ENCODE assay signal across 21 cellular contexts in genomic region chr4:121100093-121100775, GRCh38. TPM values are rescaled to one million over a fixed set of nuclear protein-coding genes. Genes with fewer than 3 reads are reported as not detected.
DNase-seq lines count a peak whose midpoint lies in the region; ATAC-seq and TF ChIP-seq lines count a peak whose summit lies in the region.
"Had no signal": no experiment of that assay in that cellular context is flagged by ENCODE, and none has a peak within 500 bp of the region (broad histone marks: within the 10 kb centered on the region; RNA-seq: fewer than 3 reads in every experiment).

No MANE protein-coding gene starts in this region.

- H3K27ac Mint-ChIP-seq in glutamatergic neuron (ENCODE audit: unreplicated experiment): no peak overlapping the region
- H3K27ac Mint-ChIP-seq: CD4-positive, alpha-beta T cell; IgD-negative memory B cell; T-helper 2 cell treated with Interferon-gamma antibody and Interleukin-4, amounts not matched to agents 5 μg/mL and 100 μg/mL, for 36 hours had no signal

- no peaks in the 10 kb centered on the region for H3K36me3 Mint-ChIP-seq in glutamatergic neuron (ENCODE audit: unreplicated experiment)
- H3K36me3 Mint-ChIP-seq: IgD-negative memory B cell had no signal

- no peaks in the 10 kb centered on the region for H3K4me1 Mint-ChIP-seq in glutamatergic neuron (ENCODE audit: low read depth, unreplicated experiment)
- H3K4me1 Mint-ChIP-seq: IgD-negative memory B cell had no signal

- DNase-seq in NCI-H526 (lab: John Stamatoyannopoulos, UW) (peak; percentile 10 to 38), glutamatergic neuron (no peak)
- no peak for DNase-seq in stimulated activated CD4-positive, alpha-beta T cell treated with anti-CD3 and anti-CD28 coated beads, Interleukin-2, amount 100 ng/mL, for 24 hours
- DNase-seq: CD4-positive, alpha-beta T cell; NCI-H1092; NCI-H1417 treated with DMSO at 0.1 percent for 48 hours; NCI-H1694 treated with DMSO at 0.1 percent for 48 hours; NCI-H2081; NCI-H226; NCI-H524 treated with DMSO at 0.1 percent for 48 hours; SHP77 treated with DMSO at 0.1 percent for 48 hours; T-helper 1 cell had no signal

- no peak for TF ChIP-seq CTCF in glutamatergic neuron (IDR thresholded peaks at IDR 0.05; ENCODE audit: partially characterized antibody, unreplicated experiment)

- no peak overlapping the region for H3K4me3 Mint-ChIP-seq in glutamatergic neuron (ENCODE audit: unreplicated experiment)
- H3K4me3 Mint-ChIP-seq: CD4-positive, alpha-beta T cell; IgD-negative memory B cell; T-helper 2 cell treated with Interferon-gamma antibody and Interleukin-4, amounts not matched to agents 5 μg/mL and 100 μg/mL, for 36 hours had no signal

- H3K9me3 Mint-ChIP-seq in glutamatergic neuron (ENCODE audit: unreplicated experiment): no peaks in the 10 kb centered on the region
- H3K9me3 Mint-ChIP-seq: CD4-positive, alpha-beta T cell; T-helper 2 cell treated with Interferon-gamma antibody and Interleukin-4, amounts not matched to agents 5 μg/mL and 100 μg/mL, for 36 hours had no signal

- H3K27me3 Mint-ChIP-seq in glutamatergic neuron (ENCODE audit: unreplicated experiment): no peaks in the 10 kb centered on the region
- H3K27me3 Mint-ChIP-seq: CD4-positive, alpha-beta T cell had no signal

- peak; percentile 55 for ATAC-seq in GM19035 (IDR thresholded peaks at IDR 0.05; ENCODE audit: unreplicated experiment)
- ATAC-seq in HG02588 (IDR thresholded peaks at IDR 0.05; ENCODE audit: unreplicated experiment): peak; percentile 55
- ATAC-seq in HG03432 (IDR thresholded peaks at IDR 0.05; ENCODE audit: unreplicated experiment): peak; percentile 69
- ATAC-seq in GM18868 (IDR thresholded peaks at IDR 0.05; ENCODE audit: unreplicated experiment): no peak
- no peak for ATAC-seq in GM18519 (IDR thresholded peaks at IDR 0.05; ENCODE audit: low FRiP score, unreplicated experiment)
- ATAC-seq: Panc1 had no signal

RNA-seq across cellular contexts. Expression of gene NDNF, which starts 27.9 kb away (rescaled TPM):
- total RNA-seq in glutamatergic neuron (ENCODE audit: unreplicated experiment): 1.3 TPM
- total RNA-seq: OCI-LY7 had no signal

Comparison
In these comparisons a context has a peak if more than half of its experiments do, and no peak if none do; other contexts are left out.
1. ATAC-seq: peak in GM19035 (single experiment), HG02588 (single experiment) and HG03432 (single experiment); none in GM18868 (single experiment) and GM18519 (single experiment).
2. DNase-seq: peak in NCI-H526 (2 of 2); none in stimulated activated CD4-positive, alpha-beta T cell treated with anti-CD3 and anti-CD28 coated beads, Interleukin-2, amount 100 ng/mL, for 24 hours (0 of 2) and glutamatergic neuron (single experiment).